Comparison of ENCODE assay signal across 30 cellular contexts in genomic region chr2:145088733-145089132, GRCh38.
DNase-seq lines count a peak whose midpoint lies in the region; ATAC-seq, FAIRE-seq and TF ChIP-seq lines count a peak whose summit lies in the region.
"Had no signal": no experiment of that assay in that cellular context is flagged by ENCODE, and none has a peak within 500 bp of the region (broad histone marks: within the 10 kb centered on the region; RNA-seq: fewer than 3 reads in every experiment).

No MANE protein-coding gene starts in this region.

- in situ Hi-C loops in astrocyte of the spinal cord (cut with HindIII; ENCODE audit: low sequenced_read_pairs), result no loop called here

- no peak for ATAC-seq in GM18517 (IDR thresholded peaks at IDR 0.05; ENCODE audit: unreplicated experiment)
- no peak for ATAC-seq in GM18909 (IDR thresholded peaks at IDR 0.05; ENCODE audit: poor library complexity, unreplicated experiment)

- H3K4me3 ChIP-seq in HFF-Myc (replicated peaks; ENCODE audit: low read depth, low read length) (no peak overlapping the region), astrocyte of the spinal cord (ENCODE audit: low read depth, low read length) (no peak overlapping the region), fibroblast of mammary gland (ENCODE audit: control insufficient read depth, low read depth, low read length) (no peak overlapping the region)
- H3K4me3 ChIP-seq: BLaER1 treated with 17β-estradiol and CSF1 and Interleukin-3, amounts not matched to agents 10 nM and 100 nM; HAP-1; MG63; PC-9; SJSA1 had no signal

- peak; percentile 64 for FAIRE-seq in D721Med (lab: Jason Lieb, UNC)
- FAIRE-seq: A204.1, GM18507 had no signal

- no peak for TF ChIP-seq CTCF in D721Med (IDR thresholded peaks at IDR 0.05; ENCODE audit: insufficient read depth, missing control alignments)
- TF ChIP-seq CTCF in HFF-Myc (IDR thresholded peaks at IDR 0.05; ENCODE audit: low read depth, low read length, missing control alignments), result no peak
- no peak for TF ChIP-seq CTCF in astrocyte of the spinal cord (IDR thresholded peaks at IDR 0.05; ENCODE audit: low read depth, low read length)
- no peak for TF ChIP-seq CTCF in fibroblast of mammary gland (conservative IDR thresholded peaks at IDR 0.05; ENCODE audit: control insufficient read depth, insufficient read depth, low read depth, low read length)

- DNase-seq in D721Med (ENCODE audit: insufficient read length, low spot score) (no peak), HFF-Myc (ENCODE audit: extremely low read depth, low read depth) (peak; percentile 38), astrocyte of the spinal cord (ENCODE audit: low read depth, low spot score) (peak; percentile 26), fibroblast of mammary gland (ENCODE audit: low read depth) (peak; percentile 86), COR-L47 (lab: John Stamatoyannopoulos, UW) (no peak), mucosa of gallbladder (ENCODE audit: low spot score) (no peak)
- DNase-seq: AML-193; Caco-2; CD4-positive, alpha-beta memory T cell; DMS79 treated with DMSO at 0.1 percent for 48 hours; GOT3; KG1; MG63; NCI-H1105 treated with DMSO at 0.1 percent for 48 hours; NCI-H146; NCI-H1930; NCI-H2107; NCI-H524; NCI-H748 treated with DMSO at 0.1 percent for 48 hours; NK-92 treated with Interleukin-12 subunit alpha and Interleukin-12 subunit beta, amount 100 ng/mL, for 24 hours; PC-9; Right ventricle myocardium superior; RPMI8226 had no signal

Comparison
In these comparisons a context has a peak if more than half of its experiments do, and no peak if none do; other contexts are left out.
1. DNase-seq: peak in HFF-Myc (single experiment), astrocyte of the spinal cord (single experiment) and fibroblast of mammary gland (single experiment); none in D721Med (single experiment), COR-L47 (single experiment) and mucosa of gallbladder (single experiment).